In genomic region chr3:166764698-166765318, GRCh38 we compare ENCODE assay signal across 35 cellular contexts.
"Had no signal": no experiment of that assay in that cellular context is flagged by ENCODE, and none has a peak within 500 bp of the region (broad histone marks: within the 10 kb centered on the region; RNA-seq: fewer than 3 reads in every experiment).

No MANE protein-coding gene starts in this region.

- H3K4me3 ChIP-seq: adrenal gland, body of pancreas, breast epithelium had no signal

- FAIRE-seq: astrocyte, TTC549 had no signal

- H3K9me3 ChIP-seq: adrenal gland had no signal

- H3K27ac ChIP-seq: adrenal gland, body of pancreas, brain microvascular endothelial cell, breast epithelium, VCaP had no signal

- H3K4me1 ChIP-seq: adrenal gland, body of pancreas, breast epithelium had no signal

- ATAC-seq: activated CD8-positive, alpha-beta T cell treated with anti-CD3 and anti-CD28 coated beads for 36 hours; activated naive CD4-positive, alpha-beta T cell treated with anti-CD3 and anti-CD28 coated beads, Interleukin-2, amount 50 U/mL, for 72 hours; activated T-cell treated with anti-CD3 and anti-CD28 coated beads, Interleukin-2, amount 50 U/mL, for 4 hours; activated T-cell treated with anti-CD3 and anti-CD28 coated beads, Interleukin-2, amount 50 U/mL, for 72 hours; activated T-helper 17 cell treated with anti-CD3 and anti-CD28 coated beads, Interleukin-2, amount 50 U/mL, for 72 hours; body of pancreas had no signal

- H3K27me3 ChIP-seq: adrenal gland, body of pancreas, brain microvascular endothelial cell, breast epithelium had no signal

- DNase-seq: activated B cell treated with CpG ODN at 0.5 μM for 24 hours; activated CD4-positive, alpha-beta memory T cell treated with anti-CD3 and anti-CD28 coated beads for 36 hours; activated CD4-positive, alpha-beta T cell treated with anti-CD3 and anti-CD28 coated beads for 4 hours; activated CD4-positive, alpha-beta T cell treated with anti-CD3 and anti-CD28 coated beads, Interleukin-2, amount 10 ng/mL, durations not matched to agents 24 days and 14 days; activated CD4-positive, alpha-beta T cell treated with anti-CD3 and anti-CD28 coated beads, Interleukin-2, amount 50 U/mL, for 1 hour; activated CD4-positive, alpha-beta T cell treated with anti-CD3 and anti-CD28 coated beads, Interleukin-2, amount 50 U/mL, for 4 hours; activated CD4-positive, CD25-positive, alpha-beta regulatory T cell treated with anti-CD3 and anti-CD28 coated beads, Interleukin-2, amount 50 U/mL, for 72 hours; activated CD8-positive, alpha-beta memory T cell treated with anti-CD3 and anti-CD28 coated beads, Interleukin-2, amount 50 U/mL, for 4 hours; activated CD8-positive, alpha-beta T cell treated with anti-CD3 and anti-CD28 coated beads for 36 hours; activated effector memory CD4-positive, alpha-beta T cell treated with anti-CD3 and anti-CD28 coated beads, Interleukin-2, amount 50 U/mL, for 16 hours; activated gamma-delta T cell treated with Interleukin-2 at 50 U/mL for 16 hours; activated naive CD4-positive, alpha-beta T cell; activated naive CD4-positive, alpha-beta T cell treated with anti-CD3 and anti-CD28 coated beads for 36 hours; activated naive CD4-positive, alpha-beta T cell treated with anti-CD3 and anti-CD28 coated beads, Interleukin-2, amount 50 U/mL, for 16 hours; activated naive CD8-positive, alpha-beta T cell treated with anti-CD3 and anti-CD28 coated beads for 36 hours; activated T-cell treated with anti-CD3 and anti-CD28 coated beads for 4 hours; activated T-cell treated with anti-CD3 and anti-CD28 coated beads, Interleukin-2, amount 50 U/mL, for 1 hour; activated T-cell treated with anti-CD3 and anti-CD28 coated beads, Interleukin-2, amount 50 U/mL, for 4 hours; activated T-cell treated with anti-CD3 and anti-CD28 coated beads, Interleukin-2, amount 50 U/mL, for 72 hours; adrenal gland; amniotic stem cell; aorta; body of pancreas; brain microvascular endothelial cell; central memory CD4-positive, alpha-beta T cell; cerebellar nuclear complex; T-helper 1 cell; T-helper 2 cell; T-helper 9 cell had no signal

- H3K36me3 ChIP-seq: adrenal gland, brain microvascular endothelial cell, breast epithelium had no signal
